In genomic region chr15:43271908-43272307, GRCh38 we compare ENCODE assay signal across 2 cellular contexts. TPM values are rescaled to one million over a fixed set of nuclear protein-coding genes. Genes with fewer than 3 reads are reported as not detected.
"Had no signal": no experiment of that assay in that cellular context is flagged by ENCODE, and none has a peak within 500 bp of the region (broad histone marks: within the 10 kb centered on the region; RNA-seq: fewer than 3 reads in every experiment).

No MANE protein-coding gene starts in this region.

RNA-seq across cellular contexts. Expression of gene TGM5, which starts 5.2 kb away (rescaled TPM):
- total RNA-seq: G401 had no signal

RNA-seq across cellular contexts. Expression of gene TGM7, which starts 30.1 kb away (rescaled TPM):
- total RNA-seq: G401, GM12878 had no signal
- polyA plus RNA-seq: GM12878 had no signal

RNA-seq across cellular contexts. Expression of gene EPB42, which starts 51.1 kb away (rescaled TPM):
- total RNA-seq: G401, GM12878 had no signal
- polyA plus RNA-seq: GM12878 had no signal

RNA-seq across cellular contexts. Expression of gene LCMT2, which starts 58.5 kb away (rescaled TPM):
- total RNA-seq: G401 had no signal
